ENCODE assay signal across 9 cellular contexts in genomic region chr9:132381966-132382541, GRCh38. TPM values are rescaled to one million over a fixed set of nuclear protein-coding genes. Genes with fewer than 3 reads are reported as not detected.
A peak's percentile ranks its signal among the peaks of the same experiment; 100 is the strongest.
DNase-seq lines count a peak whose midpoint lies in the region; ATAC-seq and TF ChIP-seq lines count a peak whose summit lies in the region.
"Had no signal": no experiment of that assay in that cellular context is flagged by ENCODE, and none has a peak within 500 bp of the region (broad histone marks: within the 10 kb centered on the region; RNA-seq: fewer than 3 reads in every experiment).

No MANE protein-coding gene starts in this region.

- TF ChIP-seq POLR2A in GM19099 (IDR thresholded peaks at IDR 0.05; ENCODE audit: extremely low read depth, insufficient read length, low read depth): peak; percentile 39

- H4K20me1 ChIP-seq in BLaER1: no peaks in the 10 kb centered on the region

- H3K4me2 ChIP-seq in BLaER1: peak overlapping the region; percentile 90

- H3K27ac ChIP-seq in BLaER1: peak overlapping the region; percentile 86

- no peaks in the 10 kb centered on the region for H3K27me3 ChIP-seq in BLaER1

- H3K4me3 Mint-ChIP-seq in T-cell: no peak overlapping the region

- H3K9ac ChIP-seq in BLaER1: peak overlapping the region; percentile 74

- H3K27ac Mint-ChIP-seq in T-cell: peak overlapping the region; percentile 37 to 51

- DNase-seq in T-cell (no peak), NCI-H2107 treated with DMSO at 0.1 percent for 48 hours (lab: John Stamatoyannopoulos, UW; ENCODE audit: unreplicated experiment) (no peak), inferior parietal cortex (ENCODE audit: extremely low spot score) (no peak)
- DNase-seq in stimulated activated CD4-positive, alpha-beta T cell treated with anti-CD3 and anti-CD28 coated beads, Interleukin-2, amount 100 ng/mL, for 48 hours: no peak
- DNase-seq in stimulated activated CD4-positive, alpha-beta T cell treated with anti-CD3 and anti-CD28 coated beads, Interleukin-4, amount 100 ng/mL, for 4 hours: no peak
- DNase-seq: NCI-H524 treated with DMSO at 0.1 percent for 48 hours had no signal

- CTCF ChIA-PET in T-cell (lab: Charles Lee): no interaction called here

- H3K9me3 ChIP-seq in BLaER1: peaks cover 13% of the 10 kb centered on the region

- POLR2A ChIA-PET in T-cell (lab: Charles Lee): no interaction called here

- H3K27me3 Mint-ChIP-seq in T-cell: no peaks in the 10 kb centered on the region

- ATAC-seq in HG03095 (IDR thresholded peaks at IDR 0.05; ENCODE audit: unreplicated experiment): peak; percentile 56
- ATAC-seq in T-cell (replicated peaks in 1 of 4): no peak

- H3K4me1 Mint-ChIP-seq in T-cell: peaks cover 22 to 31% (median 24%) of the 10 kb centered on the region in 3 donors

- peak overlapping the region; percentile 29 for H3K4me3 ChIP-seq in BLaER1

- H3K36me3 Mint-ChIP-seq in T-cell: peaks cover 48% of the 10 kb centered on the region

- H3K4me1 ChIP-seq in BLaER1: peaks cover 74% of the 10 kb centered on the region

- no peaks in the 10 kb centered on the region for H3K9me3 Mint-ChIP-seq in T-cell

- H3K36me3 ChIP-seq in BLaER1: peaks cover 71% of the 10 kb centered on the region

RNA-seq across cellular contexts. Expression of gene TTF1, which starts 24.6 kb away (rescaled TPM):
- 10 to 100 TPM; 12.5 to 20.9 (median 19.2) TPM for total RNA-seq in T-cell

RNA-seq across cellular contexts. Expression of gene SETX, which starts 27.3 kb away (rescaled TPM):
- total RNA-seq in T-cell: 10 to 100 TPM; 63.9 to 73.2 (median 65.0) TPM

RNA-seq across cellular contexts. Expression of gene CFAP77, which starts 28.0 kb away (rescaled TPM):
- not detected for total RNA-seq in T-cell
